In the genomic region with DNA sequence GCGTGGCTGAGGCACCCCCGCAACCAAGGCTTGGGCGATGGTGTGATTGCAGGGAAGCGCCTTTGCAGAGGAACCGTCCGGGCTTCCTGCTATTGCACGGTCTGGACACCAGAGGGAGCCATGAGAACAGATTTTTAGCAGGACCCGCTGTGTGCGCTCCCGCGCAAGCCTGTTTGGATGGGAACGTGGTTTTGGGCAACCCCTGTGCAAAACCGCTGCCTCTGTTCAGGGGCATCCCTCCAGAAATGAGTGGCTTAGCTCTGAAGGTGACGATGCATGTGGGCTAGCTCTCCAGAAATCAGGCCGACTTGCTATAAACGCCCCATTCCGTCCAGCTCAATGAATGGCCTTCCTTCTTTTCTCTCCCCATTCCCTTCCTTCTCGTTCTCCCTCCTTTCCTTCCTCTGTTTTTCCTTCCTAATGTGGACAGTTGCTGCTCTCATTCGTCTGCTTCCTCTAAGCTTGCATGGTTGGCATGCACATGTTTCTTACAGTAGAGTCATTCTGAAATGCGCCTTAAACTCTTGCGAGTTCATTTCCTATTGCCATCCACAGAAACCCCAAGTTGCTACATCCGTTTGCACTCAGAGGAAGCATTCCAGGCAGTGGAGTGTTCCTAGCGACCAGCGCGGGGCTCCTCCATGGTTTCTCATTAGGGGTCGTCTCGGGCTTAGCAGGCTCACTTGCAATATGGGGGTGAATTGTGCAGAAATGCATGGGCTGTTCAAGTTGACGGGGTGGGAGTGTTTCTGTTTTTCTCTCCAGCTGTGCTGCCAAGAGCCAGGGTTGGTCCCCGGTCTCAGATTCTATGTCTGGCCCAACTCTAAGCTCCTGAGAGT, we compare ENCODE assay signal across 1 cellular context.
TF ChIP-seq lines count a peak whose summit lies in the region.

No MANE protein-coding gene starts in this region.

TF ChIP-seq in H1, 55 proteins besides CTCF, POLR2A, EP300 and RAD21 (continued from another document):
- TF ChIP-seq RNF2 (IDR thresholded peaks at IDR 0.05; ENCODE audit: borderline replicate concordance, low read depth, low read length, missing control alignments, poor library complexity, severe bottlenecking) (no peak), TEAD4 (IDR thresholded peaks at IDR 0.05; ENCODE audit: low read depth, low read length) (0 out of 2 replicates have a peak, but pooled peaks have one; percentile 39), POU5F1 (IDR thresholded peaks at IDR 0.05; ENCODE audit: low read depth, low read length) (no peak), SIRT6 (IDR thresholded peaks at IDR 0.05; ENCODE audit: low read length) (no peak), KDM4A (IDR thresholded peaks at IDR 0.05; ENCODE audit: low read depth, low read length, severe bottlenecking) (no peak), GTF2F1 (IDR thresholded peaks at IDR 0.05; ENCODE audit: borderline replicate concordance, low read depth, low read length) (no peak), SUZ12 (IDR thresholded peaks at IDR 0.05; ENCODE audit: low read length) (no peak), JUND (IDR thresholded peaks at IDR 0.05; ENCODE audit: low read length) (no peak), TAF7 (optimal IDR thresholded peaks at IDR 0.05; ENCODE audit: borderline replicate concordance, low read depth, low read length) (no peak), PHF8 (conservative IDR thresholded peaks at IDR 0.05; ENCODE audit: low read depth, low read length) (no peak), CBX8 (IDR thresholded peaks at IDR 0.05; ENCODE audit: borderline replicate concordance, low read depth, low read length) (no peak), CTBP2 (IDR thresholded peaks at IDR 0.05; ENCODE audit: borderline replicate concordance, insufficient read depth, insufficient read length, low read length) (no peak), JUN (IDR thresholded peaks at IDR 0.05; ENCODE audit: low read depth, low read length) (no peak), YY1 (IDR thresholded peaks at IDR 0.05; ENCODE audit: low read depth, low read length) (peak; percentile 56), SAP30 (IDR thresholded peaks at IDR 0.05; ENCODE audit: insufficient read depth, insufficient replicate concordance, low read length) (no peak), SIN3A (conservative IDR thresholded peaks at IDR 0.05 in 1 of 2, IDR thresholded peaks at IDR 0.05 in 1 of 2; ENCODE audit: low read depth in 1 of 2, low read length in 2 of 2) (0 out of 4 replicates have a peak, but pooled peaks of 1 of the 2 experiments have one; percentile 53), ASH2L (IDR thresholded peaks at IDR 0.05; ENCODE audit: low read length) (no peak), TBP (IDR thresholded peaks at IDR 0.05; ENCODE audit: low read depth, low read length) (no peak), CREB1 (IDR thresholded peaks at IDR 0.05) (peak; percentile 45; the same call in 1 of the 2 replicates), SRF (IDR thresholded peaks at IDR 0.05; ENCODE audit: low read depth, low read length) (no peak), CHD2 (IDR thresholded peaks at IDR 0.05; ENCODE audit: low read length) (peak; percentile 58), KDM1A (IDR thresholded peaks at IDR 0.05; ENCODE audit: borderline replicate concordance, low read length) (no peak)
- TF ChIP-seq, protein P1, sequence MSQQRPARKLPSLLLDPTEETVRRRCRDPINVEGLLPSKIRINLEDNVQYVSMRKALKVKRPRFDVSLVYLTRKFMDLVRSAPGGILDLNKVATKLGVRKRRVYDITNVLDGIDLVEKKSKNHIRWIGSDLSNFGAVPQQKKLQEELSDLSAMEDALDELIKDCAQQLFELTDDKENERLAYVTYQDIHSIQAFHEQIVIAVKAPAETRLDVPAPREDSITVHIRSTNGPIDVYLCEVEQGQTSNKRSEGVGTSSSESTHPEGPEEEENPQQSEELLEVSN (IDR thresholded peaks at IDR 0.05): peak; percentile 93
- TF ChIP-seq, protein P2, sequence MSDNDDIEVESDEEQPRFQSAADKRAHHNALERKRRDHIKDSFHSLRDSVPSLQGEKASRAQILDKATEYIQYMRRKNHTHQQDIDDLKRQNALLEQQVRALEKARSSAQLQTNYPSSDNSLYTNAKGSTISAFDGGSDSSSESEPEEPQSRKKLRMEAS (IDR thresholded peaks at IDR 0.05): peak; percentile 76
- TF ChIP-seq, protein P3, sequence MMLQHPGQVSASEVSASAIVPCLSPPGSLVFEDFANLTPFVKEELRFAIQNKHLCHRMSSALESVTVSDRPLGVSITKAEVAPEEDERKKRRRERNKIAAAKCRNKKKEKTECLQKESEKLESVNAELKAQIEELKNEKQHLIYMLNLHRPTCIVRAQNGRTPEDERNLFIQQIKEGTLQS (IDR thresholded peaks at IDR 0.05; ENCODE audit: insufficient read depth, low read depth, low read length): no peak
- TF ChIP-seq, protein P4, sequence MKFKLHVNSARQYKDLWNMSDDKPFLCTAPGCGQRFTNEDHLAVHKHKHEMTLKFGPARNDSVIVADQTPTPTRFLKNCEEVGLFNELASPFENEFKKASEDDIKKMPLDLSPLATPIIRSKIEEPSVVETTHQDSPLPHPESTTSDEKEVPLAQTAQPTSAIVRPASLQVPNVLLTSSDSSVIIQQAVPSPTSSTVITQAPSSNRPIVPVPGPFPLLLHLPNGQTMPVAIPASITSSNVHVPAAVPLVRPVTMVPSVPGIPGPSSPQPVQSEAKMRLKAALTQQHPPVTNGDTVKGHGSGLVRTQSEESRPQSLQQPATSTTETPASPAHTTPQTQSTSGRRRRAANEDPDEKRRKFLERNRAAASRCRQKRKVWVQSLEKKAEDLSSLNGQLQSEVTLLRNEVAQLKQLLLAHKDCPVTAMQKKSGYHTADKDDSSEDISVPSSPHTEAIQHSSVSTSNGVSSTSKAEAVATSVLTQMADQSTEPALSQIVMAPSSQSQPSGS (IDR thresholded peaks at IDR 0.05; ENCODE audit: low read length): peak; percentile 8; the same call in 1 of the 2 replicates
- TF ChIP-seq, protein P5, sequence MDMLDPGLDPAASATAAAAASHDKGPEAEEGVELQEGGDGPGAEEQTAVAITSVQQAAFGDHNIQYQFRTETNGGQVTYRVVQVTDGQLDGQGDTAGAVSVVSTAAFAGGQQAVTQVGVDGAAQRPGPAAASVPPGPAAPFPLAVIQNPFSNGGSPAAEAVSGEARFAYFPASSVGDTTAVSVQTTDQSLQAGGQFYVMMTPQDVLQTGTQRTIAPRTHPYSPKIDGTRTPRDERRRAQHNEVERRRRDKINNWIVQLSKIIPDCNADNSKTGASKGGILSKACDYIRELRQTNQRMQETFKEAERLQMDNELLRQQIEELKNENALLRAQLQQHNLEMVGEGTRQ (IDR thresholded peaks at IDR 0.05; ENCODE audit: low read length): 0 out of 2 replicates have a peak, but pooled peaks have one; percentile 24
